Comparison of ENCODE assay signal across 12 cellular contexts in the genomic region with DNA sequence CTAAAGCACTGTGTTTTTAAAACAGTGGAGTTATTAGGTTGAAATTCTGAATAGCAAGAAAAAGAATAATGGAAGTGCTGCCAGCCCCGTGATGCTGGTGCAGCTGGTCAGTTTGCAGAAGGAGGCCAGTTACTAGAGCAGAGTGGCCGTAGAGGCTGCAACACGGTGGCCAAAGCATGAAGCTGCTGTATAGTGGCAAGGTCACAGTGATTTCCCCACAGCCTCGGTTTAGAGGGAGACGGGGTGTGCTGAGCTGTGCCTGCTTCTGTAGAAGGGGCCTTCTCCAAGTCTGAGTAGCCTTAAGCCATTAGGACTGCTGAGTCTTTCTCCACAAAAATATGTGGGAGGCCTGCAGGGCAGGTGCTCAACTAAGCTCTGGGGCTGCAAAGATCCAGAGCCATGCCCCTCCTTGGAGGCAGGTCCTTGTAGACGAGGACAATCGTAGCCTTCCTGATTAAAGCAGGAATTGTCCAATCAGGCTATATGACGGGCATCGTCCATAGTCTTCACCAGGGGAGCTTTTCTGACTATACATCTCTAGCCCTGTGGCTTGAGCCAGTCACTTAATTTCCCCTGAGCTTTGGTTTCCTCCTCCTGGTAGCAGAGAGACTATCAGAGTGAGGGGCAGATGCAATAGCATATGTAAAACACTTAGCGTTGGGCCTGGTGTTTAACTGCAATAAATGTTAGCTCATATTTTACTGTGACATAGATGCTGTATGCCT.
A peak's percentile ranks its signal among the peaks of the same experiment; 100 is the strongest.
DNase-seq lines count a peak whose midpoint lies in the region; ATAC-seq lines count a peak whose summit lies in the region.
"Had no signal": no experiment of that assay in that cellular context is flagged by ENCODE, and none has a peak within 500 bp of the region (broad histone marks: within the 10 kb centered on the region; RNA-seq: fewer than 3 reads in every experiment).

No MANE protein-coding gene starts in this region.

- peaks cover 67% of the 10 kb centered on the region for H3K4me1 Mint-ChIP-seq in stimulated activated naive CD8-positive, alpha-beta T cell treated with anti-CD3 and anti-CD28 coated beads, Interleukin-15, amount 100 ng/mL, for 72 hours

- DNase-seq in Ammon's horn (ENCODE audit: low spot score), result peak; percentile 59
- DNase-seq in SJSA1 (ENCODE audit: low read depth in 1 of 2, low spot score in 2 of 2), result no peak
- DNase-seq in NCI-H82 (lab: John Stamatoyannopoulos, UW), result no peak
- DNase-seq in activated CD8-positive, alpha-beta memory T cell treated with anti-CD3 and anti-CD28 coated beads for 24 hours, result no peak
- no peak for DNase-seq in stimulated activated naive CD8-positive, alpha-beta T cell treated with anti-CD3 and anti-CD28 coated beads, Interleukin-15, amount 100 ng/mL, for 72 hours
- no peak for DNase-seq in effector CD8-positive, alpha-beta T cell (lab: John Stamatoyannopoulos, UW)
- DNase-seq: foreskin melanocyte, NCI-H2171, SW 1271 had no signal

- H3K27me3 ChIP-seq in SJSA1 (replicated peaks), result no peaks in the 10 kb centered on the region
- H3K27me3 ChIP-seq in layer of hippocampus (ENCODE audit: control insufficient read depth, insufficient read depth, low read length), result no peaks in the 10 kb centered on the region
- no peaks in the 10 kb centered on the region for H3K27me3 ChIP-seq in skeletal muscle satellite cell (ENCODE audit: control insufficient read depth, insufficient read depth, low read length)

- no peaks in the 10 kb centered on the region for H3K27me3 Mint-ChIP-seq in stimulated activated naive CD8-positive, alpha-beta T cell treated with anti-CD3 and anti-CD28 coated beads, Interleukin-15, amount 100 ng/mL, for 72 hours
- H3K27me3 Mint-ChIP-seq: stimulated activated naive CD8-positive, alpha-beta T cell treated with anti-CD3 and anti-CD28 coated beads, Interleukin-15, Interleukin-2, amounts not matched to agents 100 ng/mL and 50 ng/mL, for 24 hours had no signal

- H3K4me3 ChIP-seq in SJSA1 (no peak overlapping the region), skeletal muscle satellite cell (ENCODE audit: low read length) (peak overlapping the region; percentile 18)

- H3K27ac ChIP-seq in SJSA1, result peak overlapping the region; percentile 47
- peak overlapping the region; percentile 9 for H3K27ac ChIP-seq in layer of hippocampus (ENCODE audit: low read depth, low read length)

- H3K27ac Mint-ChIP-seq in stimulated activated naive CD8-positive, alpha-beta T cell treated with anti-CD3 and anti-CD28 coated beads, Interleukin-15, amount 100 ng/mL, for 72 hours, result no peak overlapping the region
- H3K27ac Mint-ChIP-seq: stimulated activated naive CD8-positive, alpha-beta T cell treated with anti-CD3 and anti-CD28 coated beads, Interleukin-15, Interleukin-2, amounts not matched to agents 100 ng/mL and 50 ng/mL, for 24 hours had no signal

- H3K4me3 Mint-ChIP-seq in stimulated activated naive CD8-positive, alpha-beta T cell treated with anti-CD3 and anti-CD28 coated beads, Interleukin-15, amount 100 ng/mL, for 72 hours, result no peak overlapping the region
- H3K4me3 Mint-ChIP-seq: stimulated activated naive CD8-positive, alpha-beta T cell treated with anti-CD3 and anti-CD28 coated beads, Interleukin-15, Interleukin-2, amounts not matched to agents 100 ng/mL and 50 ng/mL, for 24 hours had no signal

- H3K4me2 ChIP-seq in skeletal muscle satellite cell (ENCODE audit: low read length), result peak overlapping the region; percentile 56

- no peaks in the 10 kb centered on the region for H3K9me3 Mint-ChIP-seq in stimulated activated naive CD8-positive, alpha-beta T cell treated with anti-CD3 and anti-CD28 coated beads, Interleukin-15, amount 100 ng/mL, for 72 hours
- H3K9me3 Mint-ChIP-seq: stimulated activated naive CD8-positive, alpha-beta T cell treated with anti-CD3 and anti-CD28 coated beads, Interleukin-15, Interleukin-2, amounts not matched to agents 100 ng/mL and 50 ng/mL, for 24 hours had no signal

- no peak for ATAC-seq in stimulated activated naive CD8-positive, alpha-beta T cell treated with anti-CD3 and anti-CD28 coated beads, Interleukin-15, amount 100 ng/mL, for 72 hours

- H3K4me1 ChIP-seq in SJSA1 (replicated peaks) (peaks cover 90% of the 10 kb centered on the region), skeletal muscle satellite cell (ENCODE audit: control insufficient read depth, insufficient read depth, low read length) (peaks cover 80% of the 10 kb centered on the region)

- H3K9me3 ChIP-seq in SJSA1 (replicated peaks), result no peaks in the 10 kb centered on the region
- no peaks in the 10 kb centered on the region for H3K9me3 ChIP-seq in skeletal muscle satellite cell (replicated peaks; ENCODE audit: low read length)

- H3K36me3 ChIP-seq in SJSA1 (no peaks in the 10 kb centered on the region), skeletal muscle satellite cell (ENCODE audit: insufficient read depth, low read length) (no peaks in the 10 kb centered on the region)

- H3K9ac ChIP-seq in skeletal muscle satellite cell (ENCODE audit: low read depth, low read length), result peak overlapping the region; percentile 89
